In genomic region chr22:48322907-48323306, GRCh38 we compare ENCODE assay signal across 24 cellular contexts.
"Had no signal": no experiment of that assay in that cellular context is flagged by ENCODE, and none has a peak within 500 bp of the region (broad histone marks: within the 10 kb centered on the region; RNA-seq: fewer than 3 reads in every experiment).

No MANE protein-coding gene starts in this region.

- H3K9me3 ChIP-seq: MG63 had no signal

- H3K36me3 ChIP-seq: MG63, SJCRH30 had no signal

- DNase-seq: KG1; MG63; NCI-H1092; NCI-H1105 treated with DMSO at 0.1 percent for 48 hours; NCI-H1417 treated with DMSO at 0.1 percent for 48 hours; NCI-H146; NCI-H1694 treated with DMSO at 0.1 percent for 48 hours; NCI-H1930; NCI-H2081; NCI-H2107; NCI-H226; NCI-H446; NCI-H510A; NCI-H524 treated with DMSO at 0.1 percent for 48 hours; NCI-H69; NCI-H774; NK-92 treated with Interleukin-12 subunit alpha and Interleukin-12 subunit beta, amount 100 ng/mL, for 24 hours; PC-3; SHP77 treated with DMSO at 0.1 percent for 48 hours; SJCRH30; T-helper 1 cell had no signal

- H3K27me3 ChIP-seq: MG63 had no signal

- H3K4me1 ChIP-seq: SJCRH30 had no signal

- H3K27ac ChIP-seq: SJCRH30 had no signal

- ATAC-seq: Panc1, PC-3, Right ventricle myocardium inferior, SK-N-SH treated with all-trans-retinoic acid at 6 μM for 48 hours had no signal

- H3K4me3 ChIP-seq: MG63, SJCRH30 had no signal
